In the genomic region with DNA sequence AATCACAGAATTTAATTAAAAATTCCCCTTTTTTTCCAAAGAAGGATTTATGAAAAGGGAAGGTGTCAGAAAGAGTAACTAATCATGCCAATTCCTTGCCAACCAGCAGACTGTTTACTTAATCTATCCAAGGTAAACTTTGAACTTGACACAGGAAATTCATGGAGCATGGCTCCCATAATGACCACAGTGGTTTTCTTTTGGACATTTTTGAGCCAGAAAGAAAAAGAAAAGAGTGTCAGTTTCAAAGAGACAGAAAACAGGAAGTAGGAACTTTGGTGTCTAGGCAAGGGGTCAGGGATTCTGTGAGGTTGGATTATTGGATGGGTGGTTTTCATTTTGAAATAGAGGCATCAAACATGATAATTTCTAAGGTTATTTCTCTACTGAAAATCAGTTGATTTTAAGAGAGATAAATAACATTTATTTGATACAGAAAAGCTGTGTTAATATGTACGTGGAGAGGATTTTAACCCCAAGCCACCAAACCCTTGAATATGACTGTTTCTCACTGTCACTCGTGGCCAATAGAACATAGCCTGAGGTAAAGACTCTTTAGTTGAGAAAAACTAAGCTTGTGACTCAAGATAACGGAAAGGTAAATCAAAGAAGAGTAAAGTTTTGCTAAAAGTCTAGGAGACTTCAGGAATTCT, we compare ENCODE assay signal across 25 cellular contexts.
"Had no signal": no experiment of that assay in that cellular context is flagged by ENCODE, and none has a peak within 500 bp of the region (broad histone marks: within the 10 kb centered on the region; RNA-seq: fewer than 3 reads in every experiment).

No MANE protein-coding gene starts in this region.

- FAIRE-seq: frontal cortex had no signal

- H3K79me2 ChIP-seq: parathyroid adenoma had no signal

- H3K9ac ChIP-seq: parathyroid adenoma had no signal

- DNase-seq: activated B cell treated with CpG ODN at 0.5 μM for 24 hours; activated CD4-positive, alpha-beta T cell treated with anti-CD3 and anti-CD28 coated beads for 36 hours; activated CD8-positive, alpha-beta memory T cell treated with anti-CD3 and anti-CD28 coated beads, Interleukin-2, amount 10 ng/mL, durations not matched to agents 7 days and 5 days; activated CD8-positive, alpha-beta T cell treated with anti-CD3 and anti-CD28 coated beads, Interleukin-2, amount 10 ng/mL, durations not matched to agents 7 days and 5 days; activated naive CD4-positive, alpha-beta T cell; activated T-cell treated with anti-CD3 and anti-CD28 coated beads, Interleukin-2, amount 50 U/mL, for 48 hours; anterior cingulate cortex; cerebellar nuclear complex; colonic mucosa; dorsolateral prefrontal cortex; effector memory CD4-positive, alpha-beta T cell; kidney glomerular epithelial cell; left ventricle myocardium superior; naive B cell; nucleus accumbens; stimulated activated CD4-positive, alpha-beta T cell treated with anti-CD3 and anti-CD28 coated beads, Interleukin-4, amount 100 ng/mL, for 24 hours had no signal

- H3K9me3 ChIP-seq: colonic mucosa, thoracic aorta, vagina had no signal

- H3K4me3 ChIP-seq: cardiac muscle cell, colonic mucosa, dorsolateral prefrontal cortex, skin epidermis, thoracic aorta, vagina had no signal

- H3K36me3 ChIP-seq: cardiac muscle cell, colonic mucosa, thoracic aorta, vagina had no signal

- H3K27ac ChIP-seq: cardiac muscle cell, colonic mucosa, dorsolateral prefrontal cortex, parathyroid adenoma, skin epidermis, thoracic aorta, vagina had no signal

- H3K27me3 ChIP-seq: cardiac muscle cell, colonic mucosa, vagina had no signal

- ATAC-seq: activated CD4-positive, alpha-beta T cell treated with anti-CD3 and anti-CD28 coated beads for 36 hours; activated CD8-positive, alpha-beta memory T cell treated with anti-CD3 and anti-CD28 coated beads, Interleukin-2, amount 10 ng/mL, durations not matched to agents 7 days and 5 days; activated CD8-positive, alpha-beta T cell treated with anti-CD3 and anti-CD28 coated beads, Interleukin-2, amount 10 ng/mL, durations not matched to agents 7 days and 5 days; activated naive CD4-positive, alpha-beta T cell treated with anti-CD3 and anti-CD28 coated beads, Interleukin-2, amount 50 U/mL, for 72 hours; left ventricle myocardium superior; sciatic nerve; stimulated activated effector memory CD8-positive, alpha-beta T cell treated with anti-CD3 and anti-CD28 coated beads, Interleukin-12 subunit alpha, Interleukin-12 subunit beta, amount 100 ng/mL, for 72 hours had no signal

- H3K4me1 ChIP-seq: colonic mucosa, parathyroid adenoma, vagina had no signal

- H2AFZ ChIP-seq: parathyroid adenoma had no signal
